In the genomic region with DNA sequence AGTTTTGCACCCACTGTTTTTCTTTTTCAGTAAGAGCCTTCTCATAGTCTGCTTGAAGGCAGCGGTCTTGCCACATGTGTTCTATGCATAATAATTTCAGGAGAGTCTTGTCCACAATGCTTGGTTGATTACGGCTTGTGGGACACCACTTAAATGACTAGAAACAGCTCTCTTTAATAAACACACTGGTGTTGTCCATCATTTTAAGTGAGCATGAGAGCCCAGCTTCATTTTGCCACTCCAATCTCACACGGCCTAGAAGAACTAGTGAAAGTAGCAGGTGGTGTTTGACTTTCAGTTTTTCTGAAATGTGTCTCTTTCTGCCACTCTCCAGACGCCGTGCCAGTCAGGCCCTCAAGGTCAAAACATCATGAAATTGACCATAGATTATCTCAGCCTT, we compare ENCODE assay signal across 13 cellular contexts.
DNase-seq lines count a peak whose midpoint lies in the region; ATAC-seq and TF ChIP-seq lines count a peak whose summit lies in the region.
"Had no signal": no experiment of that assay in that cellular context is flagged by ENCODE, and none has a peak within 500 bp of the region (broad histone marks: within the 10 kb centered on the region; RNA-seq: fewer than 3 reads in every experiment).

No MANE protein-coding gene starts in this region.

- no peaks in the 10 kb centered on the region for H3K9me3 ChIP-seq in OCI-LY1 (ENCODE audit: low read length)
- H3K9me3 ChIP-seq: gastroesophageal sphincter, mucosa of descending colon, upper lobe of right lung had no signal

- H3K4me1 ChIP-seq in OCI-LY1 (ENCODE audit: insufficient read depth, low read length, severe bottlenecking), result peaks cover 34% of the 10 kb centered on the region
- H3K4me1 ChIP-seq: upper lobe of right lung had no signal

- H3K9ac ChIP-seq in OCI-LY1 (ENCODE audit: low read length), result no peak overlapping the region; the same call in 1 of the 2 replicates

- no peaks in the 10 kb centered on the region for H3K4me1 Mint-ChIP-seq in type B pancreatic cell (ENCODE audit: unreplicated experiment)

- peak; percentile 84 for DNase-seq in DMS79 (lab: John Stamatoyannopoulos, UW)
- no peak for DNase-seq in type B pancreatic cell (ENCODE audit: extremely low spot score, unreplicated experiment)
- no peak for DNase-seq in activated gamma-delta T cell (lab: John Stamatoyannopoulos, UW)
- DNase-seq in stimulated activated naive CD4-positive, alpha-beta T cell (lab: John Stamatoyannopoulos, UW), result no peak
- no peak for DNase-seq in NCI-H524 treated with DMSO at 0.1 percent for 48 hours (lab: John Stamatoyannopoulos, UW)
- DNase-seq: AML-193; mucosa of descending colon; stimulated activated CD4-positive, alpha-beta T cell treated with anti-CD3 and anti-CD28 coated beads, Interleukin-15, amount 100 ng/mL, for 24 hours; upper lobe of right lung had no signal

- no peak overlapping the region for H3K27ac Mint-ChIP-seq in type B pancreatic cell

- no peak overlapping the region for H3K4me3 Mint-ChIP-seq in type B pancreatic cell

- TF ChIP-seq CTCF in OCI-LY1 (IDR thresholded peaks at IDR 0.05; ENCODE audit: low read length) (no peak), type B pancreatic cell (conservative IDR thresholded peaks at IDR 0.05) (no peak)

- H4K20me1 ChIP-seq in OCI-LY1 (ENCODE audit: insufficient read depth, low read length), result no peaks in the 10 kb centered on the region

- H3K9me3 Mint-ChIP-seq in type B pancreatic cell, result no peaks in the 10 kb centered on the region

- H3K27me3 ChIP-seq in OCI-LY1 (ENCODE audit: insufficient read depth, low read length), result no peaks in the 10 kb centered on the region
- H3K27me3 ChIP-seq: gastroesophageal sphincter, upper lobe of right lung had no signal

- H3K27ac ChIP-seq in OCI-LY1 (ENCODE audit: low read depth, low read length, poor library complexity, severe bottlenecking), result peak overlapping the region; percentile 86
- H3K27ac ChIP-seq: upper lobe of right lung had no signal

- peak overlapping the region; percentile 26 for H3K4me2 ChIP-seq in OCI-LY1 (ENCODE audit: low read length)

- no peaks in the 10 kb centered on the region for H3K27me3 Mint-ChIP-seq in type B pancreatic cell

- H3F3A ChIP-seq in OCI-LY1 (ENCODE audit: insufficient read depth, low read length), result no peaks in the 10 kb centered on the region; the same call in 1 of the 2 replicates

- H3K4me3 ChIP-seq in OCI-LY1 (ENCODE audit: low read depth, low read length, poor library complexity, severe bottlenecking), result no peak overlapping the region
- H3K4me3 ChIP-seq: gastroesophageal sphincter, mucosa of descending colon, upper lobe of right lung had no signal

- ATAC-seq in GM19395 (IDR thresholded peaks at IDR 0.05; ENCODE audit: unreplicated experiment) (peak; percentile 78), HG02973 (IDR thresholded peaks at IDR 0.05; ENCODE audit: unreplicated experiment) (peak; percentile 74)
- ATAC-seq: gastroesophageal sphincter, mucosa of descending colon, upper lobe of right lung had no signal

- H3K36me3 ChIP-seq in OCI-LY1 (ENCODE audit: insufficient read depth, low read length), result no peaks in the 10 kb centered on the region
- H3K36me3 ChIP-seq: upper lobe of right lung had no signal

- peaks cover 14% of the 10 kb centered on the region for H3K36me3 Mint-ChIP-seq in type B pancreatic cell

- H3K79me2 ChIP-seq in OCI-LY1 (ENCODE audit: insufficient read depth, low read length), result no peaks in the 10 kb centered on the region

- H2AFZ ChIP-seq in OCI-LY1 (ENCODE audit: low read length), result no peak overlapping the region

- H3K9me2 ChIP-seq in OCI-LY1 (ENCODE audit: low read depth, low read length), result no peaks in the 10 kb centered on the region
